7 cellular contexts compared by ENCODE assay signal in the genomic region with DNA sequence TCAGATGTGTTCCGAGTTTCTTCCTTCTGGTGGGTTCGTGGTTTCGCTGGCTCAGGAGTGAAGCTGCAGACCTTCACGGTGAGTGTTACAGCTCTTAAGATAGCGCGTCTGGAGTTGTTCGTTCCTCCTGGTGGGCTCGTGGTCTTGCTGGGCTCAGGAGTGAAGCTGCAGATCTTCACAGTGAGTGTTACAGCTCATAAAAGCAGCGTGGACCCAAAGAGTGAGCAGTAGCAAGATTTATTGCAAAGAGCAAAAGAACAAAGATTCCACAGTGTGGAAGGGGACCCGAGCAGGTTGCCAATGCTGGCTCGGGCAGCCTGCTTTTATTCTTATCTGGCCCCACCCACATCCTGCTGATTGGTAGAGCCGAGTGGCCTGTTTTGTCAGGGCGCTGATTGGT. TPM values are rescaled to one million over a fixed set of nuclear protein-coding genes. Genes with fewer than 3 reads are reported as not detected.
"Had no signal": no experiment of that assay in that cellular context is flagged by ENCODE, and none has a peak within 500 bp of the region (broad histone marks: within the 10 kb centered on the region; RNA-seq: fewer than 3 reads in every experiment).

No MANE protein-coding gene starts in this region.

RNA-seq across cellular contexts. Expression of gene DNAI1, which starts 23.0 kb away (rescaled TPM):
- total RNA-seq: LHCN-M2, MCF 10A, Right ventricle myocardium inferior, RPMI7951 had no signal

RNA-seq across cellular contexts. Expression of gene ENHO, which starts 41.2 kb away (rescaled TPM):
- total RNA-seq: MCF 10A, NCI-H460, PC-9, SJCRH30 had no signal
